ENCODE assay signal across 13 cellular contexts in genomic region chr1:25903986-25904385, GRCh38. TPM values are rescaled to one million over a fixed set of nuclear protein-coding genes. Genes with fewer than 3 reads are reported as not detected.
DNase-seq lines count a peak whose midpoint lies in the region; ATAC-seq and TF ChIP-seq lines count a peak whose summit lies in the region.
"Had no signal": no experiment of that assay in that cellular context is flagged by ENCODE, and none has a peak within 500 bp of the region (broad histone marks: within the 10 kb centered on the region; RNA-seq: fewer than 3 reads in every experiment).

No MANE protein-coding gene starts in this region.

- peak overlapping the region in 1 of 2 experiments; percentile 70; a peak in 2 of 4 replicates for H4K8ac ChIP-seq in IMR-90 (ENCODE audit: low read depth in 2 of 2, low read length in 2 of 2)

- H3K56ac ChIP-seq in IMR-90 (ENCODE audit: extremely low read depth, insufficient read depth, low read length), result no peak overlapping the region

- no peak for TF ChIP-seq CTCF in CD4-positive, alpha-beta T cell (IDR thresholded peaks at IDR 0.05)
- no peak for TF ChIP-seq CTCF in IMR-90 (conservative IDR thresholded peaks at IDR 0.05; ENCODE audit: low read depth, low read length)

- H3K36me3 ChIP-seq in IMR-90 (ENCODE audit: control insufficient read depth, insufficient read depth, low read length) (peaks cover 23% of the 10 kb centered on the region), adipocyte (ENCODE audit: control insufficient read depth, insufficient read depth, low read length, severe bottlenecking) (no peaks in the 10 kb centered on the region)

- H3K27me3 ChIP-seq in CD4-positive, alpha-beta T cell (ENCODE audit: control insufficient read depth, insufficient read depth, low read length), result no peaks in the 10 kb centered on the region
- no peaks in the 10 kb centered on the region for H3K27me3 ChIP-seq in IMR-90 (ENCODE audit: control insufficient read depth, insufficient read depth, low read length)
- H3K27me3 ChIP-seq in adipocyte (replicated peaks; ENCODE audit: control insufficient read depth, insufficient read depth, low read length), result no peaks in the 10 kb centered on the region
- H3K27me3 ChIP-seq: tibial artery had no signal

- intact Hi-C loops in CD4-positive, alpha-beta T cell (cut with DNase I, micrococcal nuclease), result loop anchor here in 1 of 2 experiments (2.0 kb wide), 1 partner anchor 45 kb away; the partner anchor contains the start of gene AUNIP
- intact Hi-C loops in IMR-90 (cut with micrococcal nuclease), result no loop called here

- CTCF ChIA-PET in CD4-positive, alpha-beta T cell (lab: Charles Lee), result interaction anchor here (1.1 to 3.3 kb wide), 3 partner anchors 9 to 93 kb away, joined by 3 to 36 read pairs (median 6); partner anchors contain the start of gene PAFAH2
- CTCF ChIA-PET in IMR-90 (lab: Yijun Ruan, JAX), result interaction anchor here (0.5 to 2.7 kb wide), 4 partner anchors 8 to 56 kb away, joined by 3 to 22 read pairs (median 4); no protein-coding TSS in a partner anchor

- H2AK9ac ChIP-seq in IMR-90 (replicated peaks; ENCODE audit: low read depth, low read length, poor library complexity), result peak overlapping the region; percentile 46

- H2BK20ac ChIP-seq in IMR-90 (ENCODE audit: low read depth, low read length), result no peak overlapping the region

- no peaks in the 10 kb centered on the region for H3K27me3 Mint-ChIP-seq in CD4-positive, alpha-beta T cell
- no peaks in the 10 kb centered on the region for H3K27me3 Mint-ChIP-seq in naive B cell

- no peaks in the 10 kb centered on the region for H3K9me3 Mint-ChIP-seq in CD4-positive, alpha-beta T cell
- H3K9me3 Mint-ChIP-seq in naive B cell, result no peaks in the 10 kb centered on the region
- H3K9me3 Mint-ChIP-seq: dendritic cell treated with granulocyte-macrophage colony-stimulating factor and Interleukin-4, amounts not matched to agents 40 ng/mL and 50 ng/mL, for 4 days had no signal

- no peak overlapping the region for H4K5ac ChIP-seq in IMR-90 (ENCODE audit: low read depth, low read length)

- TF ChIP-seq RAD21 in IMR-90 (IDR thresholded peaks at IDR 0.05; ENCODE audit: low read length), result no peak

- H3K9ac ChIP-seq in IMR-90 (ENCODE audit: low read depth, low read length), result peak overlapping the region; percentile 80
- no peak overlapping the region for H3K9ac ChIP-seq in adipocyte (ENCODE audit: low read length)

- peaks cover 27% of the 10 kb centered on the region for H3K4me1 Mint-ChIP-seq in CD4-positive, alpha-beta T cell (ENCODE audit: low read depth)
- H3K4me1 Mint-ChIP-seq in naive B cell, result peaks cover 14 to 19% (median 19%) of the 10 kb centered on the region in 3 donors

- H3K4me2 ChIP-seq in IMR-90 (ENCODE audit: low read depth, low read length), result peak overlapping the region; percentile 98

- no peak for DNase-seq in CD4-positive, alpha-beta T cell
- DNase-seq in IMR-90 (no peak), adipocyte (ENCODE audit: low read depth) (no peak), naive B cell (no peak), AML-193 (lab: John Stamatoyannopoulos, UW) (no peak), H4 (ENCODE audit: low spot score) (no peak), NCI-H128 (lab: John Stamatoyannopoulos, UW; ENCODE audit: unreplicated experiment) (no peak)
- DNase-seq: activated CD4-positive, alpha-beta T cell treated with anti-CD3 and anti-CD28 coated beads for 4 hours; left ventricle myocardium superior; NCI-H748 treated with DMSO at 0.1 percent for 48 hours; tibial artery had no signal

- H3K9me3 ChIP-seq in CD4-positive, alpha-beta T cell (ENCODE audit: control insufficient read depth, low read length), result no peaks in the 10 kb centered on the region
- H3K9me3 ChIP-seq in IMR-90 (ENCODE audit: control insufficient read depth, insufficient read depth, low read length), result no peaks in the 10 kb centered on the region
- H3K9me3 ChIP-seq in adipocyte (ENCODE audit: control insufficient read depth, low read length), result no peaks in the 10 kb centered on the region
- H3K9me3 ChIP-seq: tibial artery had no signal

- H2AK5ac ChIP-seq in IMR-90 (ENCODE audit: low read depth, low read length), result peak overlapping the region; percentile 45; the same call in 1 of the 2 replicates

- TF ChIP-seq POLR2A in IMR-90 (IDR thresholded peaks at IDR 0.05; ENCODE audit: low read depth, low read length), result no peak

- H3K9me1 ChIP-seq in IMR-90 (ENCODE audit: insufficient read depth, low read length), result peaks cover 13% of the 10 kb centered on the region

- H3K27ac Mint-ChIP-seq in CD4-positive, alpha-beta T cell, result peak overlapping the region; percentile 97
- H3K27ac Mint-ChIP-seq in naive B cell, result no peak overlapping the region

- no CpG with 5 or more reads among the region's 3 CpGs for WGBS in IMR-90 (ENCODE audit: extremely low coverage in 2 of 2, insufficient read length in 1 of 2), 2 experiments

- no peak overlapping the region for H2BK120ac ChIP-seq in IMR-90 (ENCODE audit: low read depth, low read length)

- no TSS peak for BruUV-seq in IMR-90 (replicated peaks; lab: Mats Ljungman, UMichigan)

- H3K23ac ChIP-seq in IMR-90 (ENCODE audit: low read depth, low read length), result peak overlapping the region; percentile 69

- no peak overlapping the region for H2BK15ac ChIP-seq in IMR-90 (ENCODE audit: low read depth, low read length)

- in situ Hi-C loops in IMR-90 (cut with MboI; ENCODE audit: low sequenced_read_pairs), result no loop called here

- H3K4me1 ChIP-seq in IMR-90 (ENCODE audit: control insufficient read depth, insufficient read depth, low read length) (peaks cover 5% of the 10 kb centered on the region), adipocyte (ENCODE audit: control insufficient read depth, insufficient read depth, low read length) (peaks cover 14% of the 10 kb centered on the region)

- POLR2A ChIA-PET in CD4-positive, alpha-beta T cell (lab: Charles Lee), result interaction anchor here (1.3 to 7.1 kb wide), 4 partner anchors 8 to 94 kb away, joined by 4 to 63 read pairs (median 32); partner anchors contain the start of gene PAFAH2
- POLR2A ChIA-PET in IMR-90 (lab: Charles Lee; ENCODE audit: unreplicated experiment), result interaction anchor here (0.6 kb wide), 1 partner anchor 97 kb away, joined by 3 read pairs; no protein-coding TSS in a partner anchor

- H3K4me3 ChIP-seq in IMR-90 (ENCODE audit: insufficient read depth, low read depth, low read length) (peak overlapping the region; percentile 68), adipocyte (ENCODE audit: low read length) (peak overlapping the region; percentile 95)

- H4K20me1 ChIP-seq in IMR-90 (ENCODE audit: insufficient read depth, low read length), result peaks cover 10% of the 10 kb centered on the region; the same call in 1 of the 2 replicates

- no peak overlapping the region for H2AFZ ChIP-seq in IMR-90 (replicated peaks; ENCODE audit: low read length, poor library complexity)

- peaks cover 28 to 37% of the 10 kb centered on the region in 2 experiments for H3K79me1 ChIP-seq in IMR-90 (ENCODE audit: low read depth in 1 of 2, low read length in 2 of 2)

- dilution Hi-C loops in IMR-90 (cut with HindIII; ENCODE audit: low sequenced_read_pairs, unreplicated experiment), result no loop called here

- 0 out of 2 replicates have a peak overlapping the region, but pooled peaks have one; percentile 65 for H3K14ac ChIP-seq in IMR-90 (replicated peaks; ENCODE audit: low read depth, low read length)

- H2BK5ac ChIP-seq in IMR-90 (ENCODE audit: low read depth, low read length, poor library complexity, severe bottlenecking), result peak overlapping the region; percentile 62

- no peak overlapping the region for H3K27ac ChIP-seq in CD4-positive, alpha-beta T cell (ENCODE audit: low read depth, low read length)
- H3K27ac ChIP-seq in IMR-90 (ENCODE audit: insufficient read depth, low read length), result peak overlapping the region; percentile 48; the same call in 1 of the 2 replicates
- H3K27ac ChIP-seq: tibial artery had no signal

- H3K4me3 Mint-ChIP-seq in CD4-positive, alpha-beta T cell, result peak overlapping the region; percentile 98
- H3K4me3 Mint-ChIP-seq in naive B cell, result peak overlapping the region in 5 of 8 donors; percentile 89 to 98 (median 93)

- no peak overlapping the region for H4K91ac ChIP-seq in IMR-90 (ENCODE audit: insufficient read depth, low read depth, low read length)

- H3K18ac ChIP-seq in IMR-90 (ENCODE audit: low read depth, low read length), result no peak overlapping the region

- H3K36me3 Mint-ChIP-seq in CD4-positive, alpha-beta T cell (ENCODE audit: low read depth), result peaks cover 48% of the 10 kb centered on the region
- peaks cover 0 to 8% of the 10 kb centered on the region in 2 donors for H3K36me3 Mint-ChIP-seq in naive B cell

- peak overlapping the region; percentile 41; the same call in 1 of the 2 replicates for H3K4ac ChIP-seq in IMR-90 (ENCODE audit: low read depth, low read length)

- ATAC-seq in CD4-positive, alpha-beta T cell (ENCODE audit: poor library complexity), result no peak
- ATAC-seq in IMR-90 (ENCODE audit: low read depth), result no peak
- ATAC-seq in naive B cell (ENCODE audit: low read depth in 2 of 2), result no peak
- ATAC-seq in GM18868 (IDR thresholded peaks at IDR 0.05; ENCODE audit: unreplicated experiment), result no peak
- ATAC-seq: left ventricle myocardium superior had no signal

TF ChIP-seq in IMR-90, 13 proteins besides CTCF, POLR2A, EP300 and RAD21 (continues in another document):
- TF ChIP-seq BHLHE40 (IDR thresholded peaks at IDR 0.05; ENCODE audit: low read depth, low read length), result no peak

RNA-seq across cellular contexts. Expression of gene STMN1, which starts 2.2 kb away (rescaled TPM):
- 10 to 100 TPM; 25.2 to 25.6 TPM for total RNA-seq in CD4-positive, alpha-beta T cell
- 93.0 and 194 TPM in 2 replicates for total RNA-seq in IMR-90 (2012; rRNA removed)
- polyA plus RNA-seq in IMR-90 (2012; rRNA removed) (179 and 273 TPM in 2 replicates), naive B cell (ENCODE audit: low read depth in 6 of 6) (100 to 1,000 TPM; 109 to 169 (median 137) TPM)
- polyA plus RNA-seq in IMR-90 (2012; cell fraction: cytosol; rRNA removed), result 28.5 and 67.8 TPM in 2 replicates
- polyA plus RNA-seq in IMR-90 (2012; cell fraction: nucleus; rRNA removed; ENCODE audit: low replicate concordance), result 11.0 and 55.5 TPM in 2 replicates
- 204 and 329 TPM in 2 replicates for total RNA-seq in H4 (2014; rRNA removed; shearing (Covaris generic))

RNA-seq across cellular contexts. Expression of gene PAQR7, which starts 28.5 kb away (rescaled TPM):
- 1 to 10 TPM; 1.1 to 1.5 TPM for total RNA-seq in CD4-positive, alpha-beta T cell
- 8.3 and 9.0 TPM in 2 replicates for total RNA-seq in IMR-90 (2012; rRNA removed)
- polyA plus RNA-seq in IMR-90 (2012; rRNA removed), result 12.0 and 12.9 TPM in 2 replicates
- polyA plus RNA-seq in IMR-90 (2012; cell fraction: cytosol; rRNA removed), result 7.6 and 16.9 TPM in 2 replicates
- 33.3 and 47.8 TPM in 2 replicates for polyA plus RNA-seq in IMR-90 (2012; cell fraction: nucleus; rRNA removed; ENCODE audit: low replicate concordance)
- polyA plus RNA-seq in naive B cell (ENCODE audit: low read depth in 6 of 6), result under 1 TPM in 4 of 6 donors, not detected in 2; 0.08 to 0.24 (median 0.12) TPM
- total RNA-seq in H4 (2014; rRNA removed; shearing (Covaris generic)), result 2.8 and 3.2 TPM in 2 replicates

RNA-seq across cellular contexts. Expression of gene AUNIP, which starts 44.7 kb away (rescaled TPM):
- not detected for total RNA-seq in CD4-positive, alpha-beta T cell
- 3.9 and 5.0 TPM in 2 replicates for total RNA-seq in IMR-90 (2012; rRNA removed)
- 2.2 and 2.4 TPM in 2 replicates for polyA plus RNA-seq in IMR-90 (2012; rRNA removed)
- 0.52 and 0.65 TPM in 2 replicates for polyA plus RNA-seq in IMR-90 (2012; cell fraction: cytosol; rRNA removed)
- 0.39 and 0.96 TPM in 2 replicates for polyA plus RNA-seq in IMR-90 (2012; cell fraction: nucleus; rRNA removed; ENCODE audit: low replicate concordance)
- under 1 TPM in 1 of 6 donors, not detected in 5; 0.15 TPM for polyA plus RNA-seq in naive B cell (ENCODE audit: low read depth in 6 of 6)
- 8.7 and 12.4 TPM in 2 replicates for total RNA-seq in H4 (2014; rRNA removed; shearing (Covaris generic))
- total RNA-seq: left ventricle myocardium superior had no signal
